In the genomic region with DNA sequence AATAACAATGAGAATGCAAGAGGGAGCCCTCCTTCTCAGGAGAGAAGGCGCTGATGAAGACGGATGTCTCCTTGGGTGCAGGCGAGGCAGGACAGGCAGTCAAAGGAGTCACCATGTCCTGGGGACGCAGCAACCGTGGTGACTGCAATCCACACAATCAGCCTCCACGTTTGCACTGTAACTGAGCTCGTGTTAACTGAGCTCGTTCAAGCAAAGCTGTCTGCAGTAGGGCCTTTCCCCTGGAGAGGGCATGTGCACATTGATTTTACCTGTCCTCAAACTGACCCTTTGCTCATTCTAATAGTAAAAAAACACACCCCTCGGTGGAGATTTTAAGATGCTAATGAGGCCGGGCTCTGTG, we compare ENCODE assay signal across 20 cellular contexts. TPM values are rescaled to one million over a fixed set of nuclear protein-coding genes. Genes with fewer than 3 reads are reported as not detected.
DNase-seq lines count a peak whose midpoint lies in the region; ATAC-seq and TF ChIP-seq lines count a peak whose summit lies in the region.
"Had no signal": no experiment of that assay in that cellular context is flagged by ENCODE, and none has a peak within 500 bp of the region (broad histone marks: within the 10 kb centered on the region; RNA-seq: fewer than 3 reads in every experiment).

No MANE protein-coding gene starts in this region.

- H3K36me3 ChIP-seq in endodermal cell (ENCODE audit: control insufficient read depth, insufficient read depth, low read length): no peaks in the 10 kb centered on the region
- H3K36me3 ChIP-seq in stomach: no peaks in the 10 kb centered on the region
- H3K36me3 ChIP-seq: SJSA1, WERI-Rb-1 had no signal

- H3K4me1 ChIP-seq in endodermal cell (ENCODE audit: control insufficient read depth, insufficient read depth, low read length) (peaks cover 2% of the 10 kb centered on the region), stomach (peaks cover 15 to 22% (median 20%) of the 10 kb centered on the region in 4 donors)
- H3K4me1 ChIP-seq: A549 had no signal

- no peak overlapping the region for H3K9ac ChIP-seq in endodermal cell (ENCODE audit: extremely low read depth, low read length, poor library complexity, severe bottlenecking)

- H3K4me1 Mint-ChIP-seq in endodermal cell: peaks cover 5% of the 10 kb centered on the region

- DNase-seq in NCI-H2196 (lab: John Stamatoyannopoulos, UW; ENCODE audit: unreplicated experiment) (peak; percentile 30), NCI-H2196 treated with DMSO at 0.1 percent for 48 hours (lab: John Stamatoyannopoulos, UW; ENCODE audit: unreplicated experiment) (no peak), HuH-7.5 (ENCODE audit: low spot score) (peak; percentile 67), endodermal cell (peak; percentile 67), stomach (peak; percentile 8), COLO668 (lab: John Stamatoyannopoulos, UW; ENCODE audit: unreplicated experiment) (no peak), 8988T (no peak)
- DNase-seq: activated naive CD8-positive, alpha-beta T cell treated with anti-CD3 and anti-CD28 coated beads for 36 hours; DMS79; foreskin melanocyte; Kasumi-1; NCI-H1436 treated with DMSO at 0.1 percent for 48 hours; NCI-H446; T-helper 2 cell; WERI-Rb-1 had no signal

- no peaks in the 10 kb centered on the region for H3K27me3 ChIP-seq in endodermal cell (ENCODE audit: control insufficient read depth, insufficient read depth, low read length, poor library complexity, severe bottlenecking)
- peaks cover 0 to 4% (median 0%) of the 10 kb centered on the region in 3 donors for H3K27me3 ChIP-seq in stomach
- H3K27me3 ChIP-seq: SJSA1 had no signal

- H3K36me3 Mint-ChIP-seq in endodermal cell (ENCODE audit: low read depth): no peaks in the 10 kb centered on the region
- H3K36me3 Mint-ChIP-seq: activated naive CD8-positive, alpha-beta T cell treated with anti-CD3 and anti-CD28 coated beads for 36 hours; CD14-positive monocyte had no signal

- no peak for TF ChIP-seq EP300 in stomach (IDR thresholded peaks at IDR 0.05)

- H3K27ac ChIP-seq in endodermal cell (ENCODE audit: low read depth, low read length) (no peak overlapping the region), stomach (no peak overlapping the region)
- H3K27ac ChIP-seq: A549, SJSA1, WERI-Rb-1 had no signal

- TF ChIP-seq CTCF in endodermal cell (conservative IDR thresholded peaks at IDR 0.05) (no peak), stomach (IDR thresholded peaks at IDR 0.05) (no peak)

- H3K9me3 Mint-ChIP-seq in endodermal cell: no peaks in the 10 kb centered on the region
- H3K9me3 Mint-ChIP-seq: activated naive CD8-positive, alpha-beta T cell treated with anti-CD3 and anti-CD28 coated beads for 36 hours; CD14-positive monocyte had no signal

- H3K4me3 ChIP-seq in endodermal cell (ENCODE audit: low read length) (no peak overlapping the region), stomach (no peak overlapping the region)
- H3K4me3 ChIP-seq: A549, SJSA1 had no signal

- intact Hi-C loops in stomach (cut with DNase I; ENCODE audit: low total_unique reads): no loop called here

- TF ChIP-seq POLR2A in stomach (IDR thresholded peaks at IDR 0.05): no peak

- no peak for ATAC-seq in HG03354 (IDR thresholded peaks at IDR 0.05; ENCODE audit: poor library complexity, severe bottlenecking, unreplicated experiment)
- ATAC-seq: A549, HCT116 had no signal

- H3K27me3 Mint-ChIP-seq in endodermal cell (ENCODE audit: insufficient read depth): no peaks in the 10 kb centered on the region
- H3K27me3 Mint-ChIP-seq: activated naive CD8-positive, alpha-beta T cell treated with anti-CD3 and anti-CD28 coated beads for 36 hours had no signal

- H3K9me3 ChIP-seq in endodermal cell (ENCODE audit: control insufficient read depth, low read length) (no peaks in the 10 kb centered on the region), stomach (no peaks in the 10 kb centered on the region)
- H3K9me3 ChIP-seq: A549, SJSA1 had no signal

- no peak overlapping the region for H3K4me3 Mint-ChIP-seq in endodermal cell
- H3K4me3 Mint-ChIP-seq: activated naive CD8-positive, alpha-beta T cell treated with anti-CD3 and anti-CD28 coated beads for 36 hours; CD14-positive monocyte had no signal

- H3K27ac Mint-ChIP-seq in endodermal cell: peak overlapping the region; percentile 46
- H3K27ac Mint-ChIP-seq: activated naive CD8-positive, alpha-beta T cell treated with anti-CD3 and anti-CD28 coated beads for 36 hours; CD14-positive monocyte had no signal

- 37 to 46% methylated on average over 8 to 10 of the region's 10 CpGs for WGBS in endodermal cell (ENCODE audit: insufficient coverage in 1 of 2, insufficient read length in 1 of 2), 2 experiments
- WGBS in stomach, 5 donors: 60 to 72% (median 64%) methylated on average over 10 of the region's 10 CpGs

RNA-seq across cellular contexts. Expression of gene SARDH, which starts 2.8 kb away (rescaled TPM):
- total RNA-seq in endodermal cell (10 to 100 TPM in 1 of 2 donors, 1 to 10 TPM in 1; 8.4 to 11.2 TPM), stomach (10 to 100 TPM in 1 of 5 donors, 1 to 10 TPM in 3, not detected in 1; 2.3 to 15.2 (median 3.9) TPM)
- 6.2 TPM for polyA plus RNA-seq in endodermal cell (2013, experiment 1 of 2)
- polyA plus RNA-seq in endodermal cell (2013, experiment 2 of 2): 6.1 TPM
- 1 to 10 TPM in 1 of 3 donors, under 1 TPM in 2; 0.76 to 2.6 (median 0.93) TPM for polyA plus RNA-seq in stomach
- polyA plus RNA-seq: CD14-positive monocyte had no signal

Comparison
In these comparisons a context has a peak if more than half of its experiments do, and no peak if none do; other contexts are left out.
1. DNase-seq: peak in NCI-H2196 (single experiment), HuH-7.5 (single experiment), endodermal cell (single experiment) and stomach (single experiment); none in NCI-H2196 treated with DMSO at 0.1 percent for 48 hours (single experiment), COLO668 (single experiment) and 8988T (single experiment).